11 cellular contexts compared by ENCODE assay signal in the genomic region with DNA sequence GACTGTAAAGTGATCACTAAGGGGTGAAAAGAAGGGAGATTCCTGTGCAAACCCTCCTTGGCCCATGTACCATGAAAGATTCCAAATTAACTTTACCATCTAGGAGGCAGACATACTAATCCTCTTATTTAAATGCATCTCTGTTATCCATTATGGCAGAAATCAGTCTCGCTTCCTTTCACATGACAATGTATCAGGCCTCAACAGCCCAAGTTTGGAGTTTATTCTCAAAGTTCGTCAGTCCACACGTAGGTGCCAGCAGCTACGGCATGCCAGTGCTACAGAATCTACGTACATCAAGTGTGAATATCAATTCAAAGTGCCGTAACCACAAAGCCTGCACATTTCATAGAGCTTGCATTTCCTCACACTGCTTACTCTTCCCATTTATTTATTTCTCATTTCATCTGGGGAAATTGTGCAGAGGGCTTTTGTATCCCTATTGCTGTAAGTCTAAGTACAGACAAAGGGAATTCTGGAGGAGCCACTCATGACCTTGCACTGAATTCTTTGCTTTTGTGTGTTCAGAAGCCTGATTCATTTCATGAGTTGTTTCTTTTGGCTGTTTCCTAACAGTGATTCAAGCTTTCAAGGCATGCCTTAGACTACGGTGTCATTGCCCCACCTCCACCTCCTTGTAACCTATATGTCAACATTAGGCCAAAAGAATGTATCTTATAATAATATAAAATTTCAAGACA. TPM values are rescaled to one million over a fixed set of nuclear protein-coding genes. Genes with fewer than 3 reads are reported as not detected.
DNase-seq lines count a peak whose midpoint lies in the region; ATAC-seq and TF ChIP-seq lines count a peak whose summit lies in the region.
"Had no signal": no experiment of that assay in that cellular context is flagged by ENCODE, and none has a peak within 500 bp of the region (broad histone marks: within the 10 kb centered on the region; RNA-seq: fewer than 3 reads in every experiment).

No MANE protein-coding gene starts in this region.

- H3K36me3 ChIP-seq in osteoblast (ENCODE audit: insufficient read depth, low read length) = peaks cover 61% of the 10 kb centered on the region

- H3K9me3 Mint-ChIP-seq in endothelial cell (ENCODE audit: unreplicated experiment) = no peaks in the 10 kb centered on the region

- H3K9me3 ChIP-seq in osteoblast (ENCODE audit: low read depth, low read length) = no peaks in the 10 kb centered on the region
- H3K9me3 ChIP-seq: Peyer's patch had no signal

- peak overlapping the region; percentile 59 for H3K4me2 ChIP-seq in osteoblast (ENCODE audit: insufficient read depth, low read length)

- H3K4me3 Mint-ChIP-seq in endothelial cell (ENCODE audit: unreplicated experiment) = peak overlapping the region; percentile 64
- H3K4me3 Mint-ChIP-seq: activated naive CD8-positive, alpha-beta T cell had no signal

- DNase-seq in Daoy (ENCODE audit: low read depth) = peak; percentile 92
- DNase-seq in NCI-H226 = peak; percentile 88
- no peak for DNase-seq in endothelial cell (ENCODE audit: low spot score)
- peak; percentile 88 for DNase-seq in osteoblast (ENCODE audit: insufficient read length, low spot score, missing footprints)
- no peak for DNase-seq in C1 segment of cervical spinal cord (lab: John Stamatoyannopoulos, UW)
- no peak for DNase-seq in NCI-H345 (lab: John Stamatoyannopoulos, UW)
- no peak for DNase-seq in NCI-H2196 (lab: John Stamatoyannopoulos, UW; ENCODE audit: unreplicated experiment)
- DNase-seq: left colon, Peyer's patch had no signal

- H3K27ac Mint-ChIP-seq in endothelial cell (ENCODE audit: unreplicated experiment) = peak overlapping the region; percentile 59

- no peak overlapping the region for H2AFZ ChIP-seq in osteoblast (ENCODE audit: low read length)

- H3K4me1 Mint-ChIP-seq in endothelial cell (ENCODE audit: unreplicated experiment) = peaks cover 32% of the 10 kb centered on the region

- TF ChIP-seq CTCF in endothelial cell (IDR thresholded peaks at IDR 0.05; ENCODE audit: unreplicated experiment) (no peak), osteoblast (IDR thresholded peaks at IDR 0.05; ENCODE audit: extremely low read depth, low read depth, low read length) (no peak)

- H3K36me3 Mint-ChIP-seq in endothelial cell (ENCODE audit: low read depth, unreplicated experiment) = peaks cover 54% of the 10 kb centered on the region
- H3K36me3 Mint-ChIP-seq: activated naive CD8-positive, alpha-beta T cell had no signal

- no peaks in the 10 kb centered on the region for H3K27me3 Mint-ChIP-seq in endothelial cell (ENCODE audit: unreplicated experiment)

- H3K27me3 ChIP-seq in osteoblast (ENCODE audit: insufficient read depth, low read length) = no peaks in the 10 kb centered on the region
- H3K27me3 ChIP-seq: Peyer's patch had no signal

- H3K79me2 ChIP-seq in osteoblast (ENCODE audit: insufficient read depth, low read length) = peaks cover 36% of the 10 kb centered on the region

- no peak overlapping the region for H3K4me3 ChIP-seq in osteoblast (ENCODE audit: insufficient read depth, low read length)
- H3K4me3 ChIP-seq: Peyer's patch had no signal

- H4K20me1 ChIP-seq in osteoblast (ENCODE audit: insufficient read depth, low read length) = peaks cover 17% of the 10 kb centered on the region

- peaks cover 39% of the 10 kb centered on the region for H3K4me1 ChIP-seq in osteoblast (ENCODE audit: insufficient read depth, low read length)

- H3K27ac ChIP-seq in osteoblast (ENCODE audit: low read depth, low read length) = peak overlapping the region; percentile 88

- no peak for ATAC-seq in HG03571 (IDR thresholded peaks at IDR 0.05; ENCODE audit: unreplicated experiment)
- ATAC-seq: left colon had no signal

RNA-seq across cellular contexts. Expression of a gene that starts 10.0 kb away (rescaled TPM):
- 66.7 and 74.6 TPM in 2 replicates for total RNA-seq in Daoy (2014; rRNA removed; shearing (Covaris generic))
- total RNA-seq in endothelial cell (ENCODE audit: unreplicated experiment) = 162 TPM
- 86.0 and 109 TPM in 2 replicates for total RNA-seq in osteoblast

RNA-seq across cellular contexts. Expression of a gene that starts 54.5 kb away (rescaled TPM):
- total RNA-seq in Daoy (2014; rRNA removed; shearing (Covaris generic)) = 125 and 150 TPM in 2 replicates
- total RNA-seq in endothelial cell (ENCODE audit: unreplicated experiment) = 79.4 TPM
- total RNA-seq in osteoblast = 267 and 313 TPM in 2 replicates

Comparison
In these comparisons a context has a peak if more than half of its experiments do, and no peak if none do; other contexts are left out.
1. DNase-seq: peak in Daoy (single experiment), NCI-H226 (single experiment) and osteoblast (single experiment); none in endothelial cell (single experiment), C1 segment of cervical spinal cord (0 of 14), NCI-H345 (single experiment) and NCI-H2196 (single experiment).